Comparison of ENCODE assay signal across 8 cellular contexts in genomic region chr19:39845172-39845571, GRCh38. TPM values are rescaled to one million over a fixed set of nuclear protein-coding genes. Genes with fewer than 3 reads are reported as not detected.
DNase-seq lines count a peak whose midpoint lies in the region; ATAC-seq, FAIRE-seq and TF ChIP-seq lines count a peak whose summit lies in the region.

No MANE protein-coding gene starts in this region.

- peaks cover 4% of the 10 kb centered on the region for H3K27me3 Mint-ChIP-seq in endothelial cell (ENCODE audit: unreplicated experiment)

- peaks cover 32% of the 10 kb centered on the region for H3K4me1 Mint-ChIP-seq in endothelial cell (ENCODE audit: unreplicated experiment)

- peak overlapping the region; percentile 96 for H3K4me3 Mint-ChIP-seq in endothelial cell (ENCODE audit: unreplicated experiment)

- 22 to 30% methylated on average over 5 of the region's 5 CpGs for WGBS in pancreas, 2 donors

- no peak for TF ChIP-seq CTCF in endothelial cell (IDR thresholded peaks at IDR 0.05; ENCODE audit: unreplicated experiment)
- TF ChIP-seq CTCF in pancreas (IDR thresholded peaks at IDR 0.05) = no peak

- DNase-seq in OCI-M1 (lab: John Stamatoyannopoulos, UW) = peak; percentile 60
- DNase-seq in endothelial cell (ENCODE audit: low spot score) = no peak
- no peak for DNase-seq in pancreas
- no peak for DNase-seq in NCI-H82 treated with DMSO at 0.1 percent for 48 hours (lab: John Stamatoyannopoulos, UW; ENCODE audit: unreplicated experiment)
- DNase-seq in HuH-7 (ENCODE audit: low spot score) = no peak
- no peak for DNase-seq in SIG-M5 treated with dmso at 0.1 percent for 504 hours (lab: John Stamatoyannopoulos, UW; ENCODE audit: unreplicated experiment)

- peak overlapping the region in 3 of 4 donors; percentile 65 to 73 (median 70) for H3K4me3 ChIP-seq in pancreas

- no peaks in the 10 kb centered on the region for H3K27me3 ChIP-seq in pancreas

- H3K27ac Mint-ChIP-seq in endothelial cell (ENCODE audit: unreplicated experiment) = peak overlapping the region; percentile 21

- H3K36me3 ChIP-seq in ES-I3 (ENCODE audit: insufficient read depth, low read length) (no peaks in the 10 kb centered on the region; the same call in 1 of the 2 replicates), pancreas (no peaks in the 10 kb centered on the region)

- no peak overlapping the region for H3K27ac ChIP-seq in pancreas

- ATAC-seq in pancreas (no peak), HG02588 (IDR thresholded peaks at IDR 0.05; ENCODE audit: unreplicated experiment) (no peak)

- peaks cover 15% of the 10 kb centered on the region for H3K4me1 ChIP-seq in ES-I3 (ENCODE audit: insufficient read depth, low read length)
- peaks cover 11 to 23% (median 13%) of the 10 kb centered on the region in 3 donors for H3K4me1 ChIP-seq in pancreas

- no peaks in the 10 kb centered on the region for H3K9me3 Mint-ChIP-seq in endothelial cell (ENCODE audit: unreplicated experiment)

- intact Hi-C loops in pancreas (cut with DNase I) = no loop called here

- H3K9ac ChIP-seq in ES-I3 (ENCODE audit: low read depth, low read length) = peak overlapping the region; percentile 96

- H3K36me3 Mint-ChIP-seq in endothelial cell (ENCODE audit: low read depth, unreplicated experiment) = peaks cover 5% of the 10 kb centered on the region

- H3K9me3 ChIP-seq in ES-I3 (ENCODE audit: control insufficient read depth, insufficient read depth, low read length) = no peaks in the 10 kb centered on the region
- no peaks in the 10 kb centered on the region for H3K9me3 ChIP-seq in pancreas

- FAIRE-seq in pancreas (lab: Jason Lieb, UNC) = no peak

RNA-seq across cellular contexts. Expression of gene FBL, which starts 1.0 kb away (rescaled TPM):
- total RNA-seq in endothelial cell (ENCODE audit: unreplicated experiment) = 271 TPM
- 100 to 1,000 TPM in 5 of 6 donors, 10 to 100 TPM in 1; 86.4 to 166 (median 109) TPM for total RNA-seq in pancreas
- polyA plus RNA-seq in pancreas = 100 to 1,000 TPM in 1 of 2 donors, 10 to 100 TPM in 1; 96.4 to 131 TPM

RNA-seq across cellular contexts. Expression of gene DYRK1B, which starts 11.2 kb away (rescaled TPM):
- total RNA-seq in endothelial cell (ENCODE audit: unreplicated experiment) (29.5 TPM), pancreas (10 to 100 TPM in 1 of 6 donors, 1 to 10 TPM in 5; 6.2 to 14.1 (median 7.5) TPM)
- 10 to 100 TPM; 12.8 to 20.6 TPM for polyA plus RNA-seq in pancreas
